ENCODE assay signal across 12 cellular contexts in the genomic region with DNA sequence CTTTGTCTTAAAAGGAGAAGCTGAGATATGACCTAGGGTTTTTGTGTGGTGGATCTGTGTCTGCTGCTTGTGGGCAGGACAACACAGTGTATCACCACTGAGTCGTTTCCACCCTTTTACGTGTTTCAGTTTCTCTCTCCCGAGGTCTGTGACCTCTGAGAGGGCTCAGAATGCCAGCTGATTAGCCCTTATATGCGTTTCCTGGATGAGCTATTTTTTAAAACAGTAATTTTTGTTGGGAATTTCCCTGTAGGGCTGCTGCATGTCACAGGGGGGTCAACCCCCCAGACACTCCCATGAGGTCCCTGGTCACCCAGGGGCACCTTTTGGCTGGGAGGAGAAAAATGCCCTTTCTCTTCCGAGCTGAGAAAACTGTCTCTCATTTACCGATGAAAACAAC.
DNase-seq lines count a peak whose midpoint lies in the region; ATAC-seq and TF ChIP-seq lines count a peak whose summit lies in the region.
"Had no signal": no experiment of that assay in that cellular context is flagged by ENCODE, and none has a peak within 500 bp of the region (broad histone marks: within the 10 kb centered on the region; RNA-seq: fewer than 3 reads in every experiment).

No MANE protein-coding gene starts in this region.

- H3K27ac Mint-ChIP-seq in HFFc6, result peak overlapping the region; percentile 90
- peak overlapping the region; percentile 29 for H3K27ac Mint-ChIP-seq in activated T-helper 1 cell treated with anti-CD3 and anti-CD28 coated beads, Interleukin-12 subunit alpha, Interleukin-12 subunit beta, Interleukin-2, Interleukin-4 antibody, amounts not matched to agents 30 ng/mL and 10 ng/mL and 1 ng/mL, durations not matched to agents 14 hours and 24 hours and 36 hours

- H3K36me3 ChIP-seq in osteoblast (ENCODE audit: insufficient read depth, low read length), result no peaks in the 10 kb centered on the region
- H3K36me3 ChIP-seq: tibial nerve had no signal

- H3K4me3 ChIP-seq in osteoblast (ENCODE audit: insufficient read depth, low read length), result no peak overlapping the region
- H3K4me3 ChIP-seq: coronary artery, tibial nerve had no signal

- no peaks in the 10 kb centered on the region for H3K79me2 ChIP-seq in osteoblast (ENCODE audit: insufficient read depth, low read length)

- peak overlapping the region; percentile 64 for H3K27ac ChIP-seq in osteoblast (ENCODE audit: low read depth, low read length)
- H3K27ac ChIP-seq: 22Rv1, coronary artery, tibial nerve had no signal

- no peak for DNase-seq in activated CD4-positive, CD25-positive, alpha-beta regulatory T cell (lab: John Stamatoyannopoulos, UW)
- no peak for DNase-seq in HFFc6
- no peak for DNase-seq in activated T-helper 1 cell treated with anti-CD3 and anti-CD28 coated beads, Interleukin-12 subunit alpha, Interleukin-12 subunit beta, Interleukin-2, Interleukin-4 antibody, amounts not matched to agents 30 ng/mL and 10 ng/mL and 1 ng/mL, durations not matched to agents 14 hours and 24 hours and 36 hours (ENCODE audit: low spot score)
- no peak for DNase-seq in osteoblast (ENCODE audit: insufficient read length, low spot score, missing footprints)
- DNase-seq in G401 (ENCODE audit: low spot score), result no peak
- DNase-seq in MV-4-11 (lab: John Stamatoyannopoulos, UW), result no peak
- DNase-seq: NCI-H774 had no signal

- no peaks in the 10 kb centered on the region for H3K36me3 Mint-ChIP-seq in HFFc6 (ENCODE audit: low read depth)
- H3K36me3 Mint-ChIP-seq in activated T-helper 1 cell treated with anti-CD3 and anti-CD28 coated beads, Interleukin-12 subunit alpha, Interleukin-12 subunit beta, Interleukin-2, Interleukin-4 antibody, amounts not matched to agents 30 ng/mL and 10 ng/mL and 1 ng/mL, durations not matched to agents 14 hours and 24 hours and 36 hours (ENCODE audit: low read depth), result peaks cover 4% of the 10 kb centered on the region

- H3K9me3 ChIP-seq in osteoblast (ENCODE audit: low read depth, low read length), result no peaks in the 10 kb centered on the region
- H3K9me3 ChIP-seq: tibial nerve had no signal

- H2AFZ ChIP-seq in osteoblast (ENCODE audit: low read length), result peak overlapping the region; percentile 50

- peaks cover 6% of the 10 kb centered on the region for H3K4me1 ChIP-seq in osteoblast (ENCODE audit: insufficient read depth, low read length)
- H3K4me1 ChIP-seq: tibial nerve had no signal

- H3K27me3 Mint-ChIP-seq in HFFc6 (ENCODE audit: insufficient read depth), result no peaks in the 10 kb centered on the region; the same call in 1 of the 2 replicates
- no peaks in the 10 kb centered on the region for H3K27me3 Mint-ChIP-seq in activated T-helper 1 cell treated with anti-CD3 and anti-CD28 coated beads, Interleukin-12 subunit alpha, Interleukin-12 subunit beta, Interleukin-2, Interleukin-4 antibody, amounts not matched to agents 30 ng/mL and 10 ng/mL and 1 ng/mL, durations not matched to agents 14 hours and 24 hours and 36 hours (ENCODE audit: insufficient read depth)

- H3K27me3 ChIP-seq in osteoblast (ENCODE audit: insufficient read depth, low read length), result peaks cover 3% of the 10 kb centered on the region

- in situ Hi-C loops in G401 (cut with HindIII; ENCODE audit: low sequenced_read_pairs), result no loop called here

- peak overlapping the region; percentile 78; the same call in 1 of the 2 replicates for H3K4me3 Mint-ChIP-seq in HFFc6
- no peak overlapping the region for H3K4me3 Mint-ChIP-seq in activated T-helper 1 cell treated with anti-CD3 and anti-CD28 coated beads, Interleukin-12 subunit alpha, Interleukin-12 subunit beta, Interleukin-2, Interleukin-4 antibody, amounts not matched to agents 30 ng/mL and 10 ng/mL and 1 ng/mL, durations not matched to agents 14 hours and 24 hours and 36 hours

- H3K9me3 Mint-ChIP-seq in HFFc6, result no peaks in the 10 kb centered on the region
- no peaks in the 10 kb centered on the region for H3K9me3 Mint-ChIP-seq in activated T-helper 1 cell treated with anti-CD3 and anti-CD28 coated beads, Interleukin-12 subunit alpha, Interleukin-12 subunit beta, Interleukin-2, Interleukin-4 antibody, amounts not matched to agents 30 ng/mL and 10 ng/mL and 1 ng/mL, durations not matched to agents 14 hours and 24 hours and 36 hours

- peak; percentile 75 to 82 for ATAC-seq in activated CD4-positive, CD25-positive, alpha-beta regulatory T cell treated with anti-CD3 and anti-CD28 coated beads, Interleukin-2, amount 50 U/mL, for 24 hours
- no peak for ATAC-seq in GM21723 (IDR thresholded peaks at IDR 0.05; ENCODE audit: unreplicated experiment)

- H4K20me1 ChIP-seq in osteoblast (ENCODE audit: insufficient read depth, low read length), result no peaks in the 10 kb centered on the region

- H3K4me2 ChIP-seq in osteoblast (ENCODE audit: insufficient read depth, low read length), result peak overlapping the region; percentile 31

- intact Hi-C loops in activated T-helper 1 cell treated with anti-CD3 and anti-CD28 coated beads, Interleukin-12 subunit alpha, Interleukin-12 subunit beta, Interleukin-2, Interleukin-4 antibody, amounts not matched to agents 30 ng/mL and 10 ng/mL and 1 ng/mL, durations not matched to agents 14 hours and 24 hours and 36 hours (cut with micrococcal nuclease), result loop anchor here (1.0 to 5.0 kb wide), 3 partner anchors 14 to 171 kb away; a partner anchor contains a TSS

- TF ChIP-seq CTCF in HFFc6 (IDR thresholded peaks at IDR 0.05) (no peak), osteoblast (IDR thresholded peaks at IDR 0.05; ENCODE audit: extremely low read depth, low read depth, low read length) (no peak)

- H3K4me1 Mint-ChIP-seq in HFFc6 (ENCODE audit: low read depth), result peaks cover 51% of the 10 kb centered on the region; the same call in 1 of the 2 replicates
- peaks cover 28% of the 10 kb centered on the region for H3K4me1 Mint-ChIP-seq in activated T-helper 1 cell treated with anti-CD3 and anti-CD28 coated beads, Interleukin-12 subunit alpha, Interleukin-12 subunit beta, Interleukin-2, Interleukin-4 antibody, amounts not matched to agents 30 ng/mL and 10 ng/mL and 1 ng/mL, durations not matched to agents 14 hours and 24 hours and 36 hours (ENCODE audit: low read depth)
